8 cellular contexts compared by ENCODE assay signal in the genomic region with DNA sequence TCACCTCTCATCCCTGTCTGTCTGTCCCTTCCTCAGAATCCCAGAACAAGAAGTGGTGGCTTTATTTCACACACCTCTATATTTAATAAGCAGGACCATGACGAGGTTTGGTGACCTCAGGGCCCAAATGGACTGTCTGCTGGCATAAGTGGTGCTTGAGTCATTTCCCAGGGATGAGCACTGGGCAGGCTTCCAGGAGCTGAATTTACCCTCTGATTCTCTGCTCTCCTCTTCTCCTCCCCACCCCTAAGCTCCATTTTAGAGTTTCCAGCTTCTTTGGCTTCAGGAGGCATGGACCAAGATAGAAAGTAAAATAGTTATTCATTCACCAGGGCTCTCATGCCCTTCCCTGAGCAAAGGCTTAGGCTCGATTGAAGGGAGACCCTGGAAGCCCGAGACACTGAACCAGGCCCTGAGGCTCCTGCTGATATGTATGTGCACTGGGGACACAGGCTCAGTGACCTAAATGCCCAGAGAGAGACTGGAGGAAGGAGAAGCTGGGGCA.
A peak's percentile ranks its signal among the peaks of the same experiment; 100 is the strongest.
DNase-seq lines count a peak whose midpoint lies in the region; ATAC-seq and TF ChIP-seq lines count a peak whose summit lies in the region.

No MANE protein-coding gene starts in this region.

- H3K4me3 Mint-ChIP-seq in CD14-positive monocyte: no peak overlapping the region

- DNase-seq in CD14-positive monocyte (ENCODE audit: low spot score): no peak
- peak; percentile 12 for DNase-seq in NCI-H345 treated with DMSO at 0.1 percent for 48 hours (lab: John Stamatoyannopoulos, UW; ENCODE audit: unreplicated experiment)
- peak; percentile 51 for DNase-seq in dedifferentiated amniotic fluid mesenchymal stem cell (ENCODE audit: extremely low spot score)
- DNase-seq in WERI-Rb-1: no peak
- no peak for DNase-seq in NCI-H1048 (lab: John Stamatoyannopoulos, UW)
- DNase-seq in GDM1 (lab: John Stamatoyannopoulos, UW): no peak

- H3K36me3 ChIP-seq in muscle layer of duodenum (ENCODE audit: control insufficient read depth in 1 of 2, insufficient read depth in 2 of 2, low read length in 2 of 2): no peaks in the 10 kb centered on the region
- H3K36me3 ChIP-seq in WERI-Rb-1: no peaks in the 10 kb centered on the region

- peak overlapping the region in 5 of 7 donors; percentile 2 to 83 (median 56) for H3K27ac Mint-ChIP-seq in CD14-positive monocyte

- H3K27me3 ChIP-seq in muscle layer of duodenum (ENCODE audit: low read depth, low read length) (no peaks in the 10 kb centered on the region), WERI-Rb-1 (ENCODE audit: insufficient read depth, low read depth, severe bottlenecking) (no peaks in the 10 kb centered on the region)

- no peak for ATAC-seq in GM21360 (IDR thresholded peaks at IDR 0.05; ENCODE audit: unreplicated experiment)

- H3K9me3 ChIP-seq in muscle layer of duodenum (ENCODE audit: control insufficient read depth in 1 of 2, low read length in 2 of 2) (no peaks in the 10 kb centered on the region), WERI-Rb-1 (ENCODE audit: severe bottlenecking) (no peaks in the 10 kb centered on the region)

- TF ChIP-seq CTCF in CD14-positive monocyte (IDR thresholded peaks at IDR 0.05) (no peak), WERI-Rb-1 (IDR thresholded peaks at IDR 0.05; ENCODE audit: low read depth, low read length) (no peak)

- peaks cover 0 to 3% (median 0%) of the 10 kb centered on the region in 3 donors for H3K27me3 Mint-ChIP-seq in CD14-positive monocyte (ENCODE audit: low read depth in 3 of 3)

- H3K27ac ChIP-seq in muscle layer of duodenum (ENCODE audit: low read length): peak overlapping the region; percentile 80
- H3K27ac ChIP-seq in WERI-Rb-1: no peak overlapping the region

- peaks cover 38% of the 10 kb centered on the region for H3K4me1 Mint-ChIP-seq in CD14-positive monocyte

- H3K4me3 ChIP-seq in muscle layer of duodenum (ENCODE audit: low read depth in 1 of 2, low read length in 2 of 2) (no peak overlapping the region), WERI-Rb-1 (ENCODE audit: low read depth, low read length) (no peak overlapping the region)

- intact Hi-C loops in CD14-positive monocyte (cut with micrococcal nuclease): no loop called here

- H3K9me3 Mint-ChIP-seq in CD14-positive monocyte: no peaks in the 10 kb centered on the region

- H3K4me1 ChIP-seq in muscle layer of duodenum (ENCODE audit: control insufficient read depth in 1 of 2, insufficient read depth in 2 of 2, low read length in 2 of 2): peaks cover 27 to 71% of the 10 kb centered on the region in 2 donors

- H3K36me3 Mint-ChIP-seq in CD14-positive monocyte: peaks cover 2 to 7% of the 10 kb centered on the region in 2 donors

Comparison
In these comparisons a context has a peak if more than half of its experiments do, and no peak if none do; other contexts are left out.
1. DNase-seq: peak in NCI-H345 treated with DMSO at 0.1 percent for 48 hours (single experiment) and dedifferentiated amniotic fluid mesenchymal stem cell (single experiment); none in CD14-positive monocyte (single experiment), WERI-Rb-1 (single experiment), NCI-H1048 (single experiment) and GDM1 (single experiment).